In the genomic region with DNA sequence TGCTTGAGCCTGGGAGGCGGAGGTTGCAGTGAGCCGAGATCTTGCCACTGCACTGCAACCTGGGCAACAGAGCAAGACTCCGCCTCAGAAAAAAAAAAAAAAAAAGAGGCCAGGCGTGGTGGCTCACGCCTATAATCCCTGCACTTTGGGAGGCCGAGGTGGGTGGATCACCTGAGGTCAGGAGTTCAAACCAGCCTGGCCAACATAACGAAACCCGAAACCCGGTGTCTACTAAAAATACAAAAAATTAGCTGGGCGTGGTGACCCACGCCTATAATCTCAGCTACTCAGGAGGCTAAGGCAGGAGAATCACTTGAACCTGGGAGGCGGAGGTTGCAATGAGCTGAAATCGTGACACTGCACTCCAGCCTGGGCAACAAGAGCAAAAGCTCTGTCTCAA, we compare ENCODE assay signal across 6 cellular contexts. TPM values are rescaled to one million over a fixed set of nuclear protein-coding genes. Genes with fewer than 3 reads are reported as not detected.
DNase-seq lines count a peak whose midpoint lies in the region; ATAC-seq and TF ChIP-seq lines count a peak whose summit lies in the region.
"Not testable (repeated sequence)": the region's sequence is repeated elsewhere in the genome, so short reads cannot be mapped to it uniquely, and the experiment has no call there.

No MANE protein-coding gene starts in this region.

- not testable (repeated sequence) for TF ChIP-seq POLR2A in thyroid gland (IDR thresholded peaks at IDR 0.05)

- not testable (repeated sequence) for H3K4me3 Mint-ChIP-seq in activated CD4-positive, alpha-beta T cell treated with anti-CD3 and anti-CD28 coated beads, Interleukin-2, amount 10 ng/mL, durations not matched to agents 7 days and 5 days; nephron progenitor cell

- not testable (repeated sequence) for H3K4me1 ChIP-seq in HEK293 (ENCODE audit: control insufficient read depth, insufficient read depth, low read length)
- peaks cover 3 to 12% of the 10 kb centered on the region in 2 donors for H3K4me1 ChIP-seq in thyroid gland

- not testable (repeated sequence) for H3K9me3 Mint-ChIP-seq in activated CD4-positive, alpha-beta T cell treated with anti-CD3 and anti-CD28 coated beads, Interleukin-2, amount 10 ng/mL, durations not matched to agents 7 days and 5 days; nephron progenitor cell

- not testable (repeated sequence) for H3K4me3 ChIP-seq in HEK293 (ENCODE audit: low read depth, low read length); thyroid gland (replicated peaks in 1 of 3)

- not testable (repeated sequence) for H3K9me3 ChIP-seq in HEK293 (ENCODE audit: control insufficient read depth, insufficient read depth, low read depth, low read length); thyroid gland

- not testable (repeated sequence) for TF ChIP-seq CTCF in HEK293 (tag by site-specific recombination; IDR thresholded peaks at IDR 0.05); nephron progenitor cell (IDR thresholded peaks at IDR 0.05); thyroid gland (IDR thresholded peaks at IDR 0.05)

- H3K27me3 ChIP-seq in thyroid gland: not testable (repeated sequence)

- peaks cover 24% of the 10 kb centered on the region for H3K36me3 Mint-ChIP-seq in activated CD4-positive, alpha-beta T cell treated with anti-CD3 and anti-CD28 coated beads, Interleukin-2, amount 10 ng/mL, durations not matched to agents 7 days and 5 days (ENCODE audit: low read depth)
- H3K36me3 Mint-ChIP-seq in nephron progenitor cell (ENCODE audit: low read depth): peaks cover 62% of the 10 kb centered on the region

- H3K27me3 Mint-ChIP-seq in activated CD4-positive, alpha-beta T cell treated with anti-CD3 and anti-CD28 coated beads, Interleukin-2, amount 10 ng/mL, durations not matched to agents 7 days and 5 days; nephron progenitor cell (ENCODE audit: low read depth, poor library complexity): not testable (repeated sequence)

- peak; percentile 4 for DNase-seq in NCI-H748 (lab: John Stamatoyannopoulos, UW; ENCODE audit: unreplicated experiment)
- DNase-seq in activated CD4-positive, alpha-beta T cell treated with anti-CD3 and anti-CD28 coated beads, Interleukin-2, amount 10 ng/mL, durations not matched to agents 7 days and 5 days; left colon; nephron progenitor cell; thyroid gland: not testable (repeated sequence)

- intact Hi-C loops in left colon (cut with DNase I, micrococcal nuclease): loop anchor here in 1 of 2 donors (10.0 kb wide), 1 partner anchor 75 kb away; no protein-coding TSS in a partner anchor
- intact Hi-C loops in thyroid gland (cut with DNase I): not testable (repeated sequence)

- H3K4me1 Mint-ChIP-seq in activated CD4-positive, alpha-beta T cell treated with anti-CD3 and anti-CD28 coated beads, Interleukin-2, amount 10 ng/mL, durations not matched to agents 7 days and 5 days: not testable (repeated sequence)
- H3K4me1 Mint-ChIP-seq in nephron progenitor cell: peaks cover 16% of the 10 kb centered on the region

- ATAC-seq in left colon: peak; percentile 74

- CTCF ChIA-PET in HEK293 (lab: Yijun Ruan, JAX): not testable (repeated sequence)
- CTCF ChIA-PET in activated CD4-positive, alpha-beta T cell treated with anti-CD3 and anti-CD28 coated beads, Interleukin-2, amount 10 ng/mL, durations not matched to agents 7 days and 5 days (lab: Charles Lee): interaction anchor here (0.6 kb wide), 1 partner anchor 753 kb away, joined by 3 read pairs; no protein-coding TSS in a partner anchor

- WGBS in thyroid gland, 2 donors: 94 to 95% methylated on average over 13 of the region's 13 CpGs

- POLR2A ChIA-PET in HEK293 (lab: Yijun Ruan, JAX): interaction anchor here (0.7 to 0.9 kb wide), 2 partner anchors 26 to 102 kb away, joined by 4 to 6 read pairs; a partner anchor contains a TSS
- POLR2A ChIA-PET in activated CD4-positive, alpha-beta T cell treated with anti-CD3 and anti-CD28 coated beads, Interleukin-2, amount 10 ng/mL, durations not matched to agents 7 days and 5 days (lab: Charles Lee): not testable (repeated sequence)

- peaks cover 69 to 74% of the 10 kb centered on the region in 2 experiments for H3K36me3 ChIP-seq in HEK293 (ENCODE audit: control insufficient read depth in 2 of 2, insufficient read depth in 1 of 2, low read length in 2 of 2)
- H3K36me3 ChIP-seq in thyroid gland: peaks cover 9 to 12% of the 10 kb centered on the region in 2 donors

- H3K27ac Mint-ChIP-seq in activated CD4-positive, alpha-beta T cell treated with anti-CD3 and anti-CD28 coated beads, Interleukin-2, amount 10 ng/mL, durations not matched to agents 7 days and 5 days: peak overlapping the region; percentile 66
- peak overlapping the region; percentile 87 for H3K27ac Mint-ChIP-seq in nephron progenitor cell

- H3K27ac ChIP-seq in HEK293 (ENCODE audit: extremely low read depth, low read depth, low read length): not testable (repeated sequence)
- peak overlapping the region; percentile 57 to 84 (median 70) for H3K27ac ChIP-seq in thyroid gland

TF ChIP-seq in HEK293, 187 proteins besides CTCF, POLR2A, EP300 and RAD21:
- TF ChIP-seq, protein P1, sequence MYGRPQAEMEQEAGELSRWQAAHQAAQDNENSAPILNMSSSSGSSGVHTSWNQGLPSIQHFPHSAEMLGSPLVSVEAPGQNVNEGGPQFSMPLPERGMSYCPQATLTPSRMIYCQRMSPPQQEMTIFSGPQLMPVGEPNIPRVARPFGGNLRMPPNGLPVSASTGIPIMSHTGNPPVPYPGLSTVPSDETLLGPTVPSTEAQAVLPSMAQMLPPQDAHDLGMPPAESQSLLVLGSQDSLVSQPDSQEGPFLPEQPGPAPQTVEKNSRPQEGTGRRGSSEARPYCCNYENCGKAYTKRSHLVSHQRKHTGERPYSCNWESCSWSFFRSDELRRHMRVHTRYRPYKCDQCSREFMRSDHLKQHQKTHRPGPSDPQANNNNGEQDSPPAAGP (tag by site-specific recombination; IDR thresholded peaks at IDR 0.05): peak; percentile 58; the same call in 1 of the 2 replicates
- peak; percentile 38; the same call in 1 of the 2 replicates for TF ChIP-seq EGR2 (tag by site-specific recombination; IDR thresholded peaks at IDR 0.05; ENCODE audit: low read depth)
- TF ChIP-seq KLF7 (tag by site-specific recombination; IDR thresholded peaks at IDR 0.05; ENCODE audit: borderline replicate concordance): peak; percentile 72; the same call in 1 of the 2 replicates
- TF ChIP-seq KLF1 (tag by site-specific recombination; IDR thresholded peaks at IDR 0.05): peak; percentile 99

RNA-seq across cellular contexts. Expression of a gene that starts 26.3 kb away (rescaled TPM):
- total RNA-seq in activated CD4-positive, alpha-beta T cell treated with anti-CD3 and anti-CD28 coated beads, Interleukin-2, amount 10 ng/mL, durations not matched to agents 7 days and 5 days: 10 to 100 TPM; 76.2 to 76.5 TPM
- total RNA-seq in left colon: 10 to 100 TPM; 22.1 to 34.8 TPM
- total RNA-seq in thyroid gland: 10 to 100 TPM in 3 of 4 donors, 1 to 10 TPM in 1; 9.4 to 22.8 (median 14.0) TPM
